In the genomic region with DNA sequence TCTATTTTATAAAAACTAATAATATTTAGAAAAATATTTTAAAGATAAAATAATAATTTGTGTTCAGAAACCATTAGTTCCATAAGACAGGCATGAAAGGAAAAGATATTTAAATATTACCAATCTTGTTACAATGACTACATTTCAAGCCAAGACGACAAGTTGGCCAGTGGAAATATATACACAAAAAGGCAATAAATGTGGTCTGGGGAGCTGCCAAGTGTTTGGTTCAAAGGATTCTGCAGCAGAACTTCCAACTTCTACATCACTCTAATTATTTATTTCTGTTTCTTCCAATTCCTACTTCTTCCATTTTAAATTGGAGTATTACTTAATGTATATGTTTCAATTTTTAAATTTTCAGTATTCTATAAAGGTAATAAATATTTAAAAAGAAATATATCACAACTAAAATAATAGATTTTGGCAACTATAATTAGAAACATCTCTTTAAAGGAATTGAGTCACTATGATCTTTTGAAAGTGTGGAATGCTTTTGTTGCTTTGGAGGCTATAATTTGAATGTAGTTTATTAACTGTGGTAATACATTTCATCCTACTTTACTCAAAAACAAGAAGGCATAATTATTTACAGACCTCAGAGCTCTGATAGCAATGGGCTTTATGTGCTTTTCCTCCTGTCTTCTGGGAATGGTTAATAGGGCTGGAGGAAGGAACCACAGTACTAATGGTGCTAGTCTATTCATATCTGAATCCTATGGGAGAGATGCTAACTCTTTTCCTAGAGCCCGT, we compare ENCODE assay signal across 18 cellular contexts.
A peak's percentile ranks its signal among the peaks of the same experiment; 100 is the strongest.
DNase-seq lines count a peak whose midpoint lies in the region; ATAC-seq, FAIRE-seq and TF ChIP-seq lines count a peak whose summit lies in the region.
"Had no signal": no experiment of that assay in that cellular context is flagged by ENCODE, and none has a peak within 500 bp of the region (broad histone marks: within the 10 kb centered on the region; RNA-seq: fewer than 3 reads in every experiment).

No MANE protein-coding gene starts in this region.

- H3K9me3 ChIP-seq in MG63 (no peaks in the 10 kb centered on the region), pancreas (no peaks in the 10 kb centered on the region)
- H3K9me3 ChIP-seq: right atrium auricular region, vagina had no signal

- H3K27me3 ChIP-seq in MG63 (no peaks in the 10 kb centered on the region), pancreas (no peaks in the 10 kb centered on the region)
- H3K27me3 ChIP-seq: right atrium auricular region, vagina had no signal

- WGBS in pancreas, 2 donors: 73 to 77% methylated on average over 2 of the region's 2 CpGs

- peak; percentile 62 for FAIRE-seq in colon (lab: Jason Lieb, UNC)
- FAIRE-seq in pancreas (lab: Jason Lieb, UNC): peak; percentile 39

- no peak overlapping the region for H3K4me3 Mint-ChIP-seq in activated T-helper 2 cell treated with anti-CD3 and anti-CD28 coated beads, Interferon-gamma antibody, Interleukin-2, Interleukin-4, amounts not matched to agents 10 μg/mL and 5 μg/mL and 100 μg/mL, durations not matched to agents 14 hours and 24 hours and 36 hours (ENCODE audit: low read depth)
- H3K4me3 Mint-ChIP-seq in natural killer cell treated with Interleukin-12 subunit alpha and Interleukin-12 subunit beta and Interleukin-15 and Interleukin-18, amount 100 ng/mL, for 72 hours: no peak overlapping the region
- H3K4me3 Mint-ChIP-seq: GM23338; naive thymus-derived CD8-positive, alpha-beta T cell; stimulated activated naive B cell treated with anti-CD40 and anti-IgM and Interleukin-4, amounts not matched to agents 10 μg/mL and 1 μg/mL and 100 μg/mL, for 72 hours had no signal

- H3K36me3 Mint-ChIP-seq in activated T-helper 2 cell treated with anti-CD3 and anti-CD28 coated beads, Interferon-gamma antibody, Interleukin-2, Interleukin-4, amounts not matched to agents 10 μg/mL and 5 μg/mL and 100 μg/mL, durations not matched to agents 14 hours and 24 hours and 36 hours (ENCODE audit: low read depth): peaks cover 41% of the 10 kb centered on the region
- H3K36me3 Mint-ChIP-seq in natural killer cell treated with Interleukin-12 subunit alpha and Interleukin-12 subunit beta and Interleukin-15 and Interleukin-18, amount 100 ng/mL, for 72 hours: peaks cover 9% of the 10 kb centered on the region

- no peak for TF ChIP-seq CTCF in pancreas (IDR thresholded peaks at IDR 0.05)

- H3K27ac ChIP-seq in pancreas: no peak overlapping the region
- H3K27ac ChIP-seq: right atrium auricular region, vagina had no signal

- no peak overlapping the region for H3K27ac Mint-ChIP-seq in activated T-helper 2 cell treated with anti-CD3 and anti-CD28 coated beads, Interferon-gamma antibody, Interleukin-2, Interleukin-4, amounts not matched to agents 10 μg/mL and 5 μg/mL and 100 μg/mL, durations not matched to agents 14 hours and 24 hours and 36 hours
- no peak overlapping the region for H3K27ac Mint-ChIP-seq in natural killer cell treated with Interleukin-12 subunit alpha and Interleukin-12 subunit beta and Interleukin-15 and Interleukin-18, amount 100 ng/mL, for 72 hours
- H3K27ac Mint-ChIP-seq: GM23338; stimulated activated naive B cell treated with anti-CD40 and anti-IgM and Interleukin-4, amounts not matched to agents 10 μg/mL and 1 μg/mL and 100 μg/mL, for 72 hours had no signal

- DNase-seq in EL: peak; percentile 4
- DNase-seq in MG63: peak; percentile 73
- DNase-seq in pancreas: no peak
- no peak for DNase-seq in activated T-helper 2 cell treated with anti-CD3 and anti-CD28 coated beads, Interferon-gamma antibody, Interleukin-2, Interleukin-4, amounts not matched to agents 10 μg/mL and 5 μg/mL and 100 μg/mL, durations not matched to agents 14 hours and 24 hours and 36 hours (ENCODE audit: low spot score)
- no peak for DNase-seq in RKO (ENCODE audit: low spot score)
- DNase-seq in NK-92 treated with Interleukin-12 subunit alpha and Interleukin-12 subunit beta, amount 100 ng/mL, for 24 hours (lab: John Stamatoyannopoulos, UW): no peak
- no peak for DNase-seq in natural killer cell treated with Interleukin-12 subunit alpha and Interleukin-12 subunit beta and Interleukin-15 and Interleukin-18, amount 100 ng/mL, for 72 hours (ENCODE audit: low spot score)
- DNase-seq: activated CD4-positive, alpha-beta T cell treated with anti-CD3 and anti-CD28 coated beads for 1 hour; activated T-cell treated with anti-CD3 and anti-CD28 coated beads, Interleukin-2, amount 50 U/mL, for 48 hours; anterior cingulate cortex; naive thymus-derived CD8-positive, alpha-beta T cell; stimulated activated naive B cell treated with anti-CD40 and anti-IgM and Interleukin-4, amounts not matched to agents 10 μg/mL and 1 μg/mL and 100 μg/mL, for 72 hours; SW 1271 had no signal

- H3K4me3 ChIP-seq in MG63 (no peak overlapping the region), pancreas (no peak overlapping the region)
- H3K4me3 ChIP-seq: GM23338, right atrium auricular region, vagina had no signal

- intact Hi-C loops in pancreas (cut with DNase I): no loop called here
- intact Hi-C loops in activated T-helper 2 cell treated with anti-CD3 and anti-CD28 coated beads, Interferon-gamma antibody, Interleukin-2, Interleukin-4, amounts not matched to agents 10 μg/mL and 5 μg/mL and 100 μg/mL, durations not matched to agents 14 hours and 24 hours and 36 hours (cut with micrococcal nuclease): no loop called here

- H3K36me3 ChIP-seq in MG63 (no peaks in the 10 kb centered on the region), pancreas (peaks cover 0 to 5% (median 0%) of the 10 kb centered on the region in 3 donors)
- H3K36me3 ChIP-seq: vagina had no signal

- no peaks in the 10 kb centered on the region for H3K9me3 Mint-ChIP-seq in activated T-helper 2 cell treated with anti-CD3 and anti-CD28 coated beads, Interferon-gamma antibody, Interleukin-2, Interleukin-4, amounts not matched to agents 10 μg/mL and 5 μg/mL and 100 μg/mL, durations not matched to agents 14 hours and 24 hours and 36 hours
- H3K9me3 Mint-ChIP-seq in natural killer cell treated with Interleukin-12 subunit alpha and Interleukin-12 subunit beta and Interleukin-15 and Interleukin-18, amount 100 ng/mL, for 72 hours: no peaks in the 10 kb centered on the region
- H3K9me3 Mint-ChIP-seq: GM23338; naive thymus-derived CD8-positive, alpha-beta T cell; stimulated activated naive B cell treated with anti-CD40 and anti-IgM and Interleukin-4, amounts not matched to agents 10 μg/mL and 1 μg/mL and 100 μg/mL, for 72 hours had no signal

- no peaks in the 10 kb centered on the region for H3K27me3 Mint-ChIP-seq in activated T-helper 2 cell treated with anti-CD3 and anti-CD28 coated beads, Interferon-gamma antibody, Interleukin-2, Interleukin-4, amounts not matched to agents 10 μg/mL and 5 μg/mL and 100 μg/mL, durations not matched to agents 14 hours and 24 hours and 36 hours (ENCODE audit: low read depth)
- no peaks in the 10 kb centered on the region for H3K27me3 Mint-ChIP-seq in natural killer cell treated with Interleukin-12 subunit alpha and Interleukin-12 subunit beta and Interleukin-15 and Interleukin-18, amount 100 ng/mL, for 72 hours
- H3K27me3 Mint-ChIP-seq: naive thymus-derived CD8-positive, alpha-beta T cell; stimulated activated naive B cell treated with anti-CD40 and anti-IgM and Interleukin-4, amounts not matched to agents 10 μg/mL and 1 μg/mL and 100 μg/mL, for 72 hours had no signal

- H3K4me1 Mint-ChIP-seq in activated T-helper 2 cell treated with anti-CD3 and anti-CD28 coated beads, Interferon-gamma antibody, Interleukin-2, Interleukin-4, amounts not matched to agents 10 μg/mL and 5 μg/mL and 100 μg/mL, durations not matched to agents 14 hours and 24 hours and 36 hours (ENCODE audit: low read depth): peaks cover 26% of the 10 kb centered on the region
- peaks cover 13 to 26% of the 10 kb centered on the region in 2 donors for H3K4me1 Mint-ChIP-seq in natural killer cell treated with Interleukin-12 subunit alpha and Interleukin-12 subunit beta and Interleukin-15 and Interleukin-18, amount 100 ng/mL, for 72 hours (ENCODE audit: low read depth in 2 of 2)

- ATAC-seq in pancreas: no peak
- ATAC-seq in natural killer cell treated with Interleukin-12 subunit alpha and Interleukin-12 subunit beta and Interleukin-15 and Interleukin-18, amount 100 ng/mL, for 72 hours: no peak
- ATAC-seq: GM23338; left lobe of liver; naive thymus-derived CD8-positive, alpha-beta T cell; stimulated activated naive B cell treated with anti-CD40 and anti-IgM and Interleukin-4, amounts not matched to agents 10 μg/mL and 1 μg/mL and 100 μg/mL, for 72 hours had no signal

- H3K4me1 ChIP-seq in pancreas: no peaks in the 10 kb centered on the region
- H3K4me1 ChIP-seq: right atrium auricular region had no signal

Comparison
In these comparisons a context has a peak if more than half of its experiments do, and no peak if none do; other contexts are left out.
1. DNase-seq: peak in EL (single experiment) and MG63 (single experiment); none in pancreas (0 of 6), activated T-helper 2 cell treated with anti-CD3 and anti-CD28 coated beads, Interferon-gamma antibody, Interleukin-2, Interleukin-4, amounts not matched to agents 10 μg/mL and 5 μg/mL and 100 μg/mL, durations not matched to agents 14 hours and 24 hours and 36 hours (single experiment), RKO (single experiment), NK-92 treated with Interleukin-12 subunit alpha and Interleukin-12 subunit beta, amount 100 ng/mL, for 24 hours (single experiment) and natural killer cell treated with Interleukin-12 subunit alpha and Interleukin-12 subunit beta and Interleukin-15 and Interleukin-18, amount 100 ng/mL, for 72 hours (single experiment).